Comparison of ENCODE assay signal across 8 cellular contexts in the genomic region with DNA sequence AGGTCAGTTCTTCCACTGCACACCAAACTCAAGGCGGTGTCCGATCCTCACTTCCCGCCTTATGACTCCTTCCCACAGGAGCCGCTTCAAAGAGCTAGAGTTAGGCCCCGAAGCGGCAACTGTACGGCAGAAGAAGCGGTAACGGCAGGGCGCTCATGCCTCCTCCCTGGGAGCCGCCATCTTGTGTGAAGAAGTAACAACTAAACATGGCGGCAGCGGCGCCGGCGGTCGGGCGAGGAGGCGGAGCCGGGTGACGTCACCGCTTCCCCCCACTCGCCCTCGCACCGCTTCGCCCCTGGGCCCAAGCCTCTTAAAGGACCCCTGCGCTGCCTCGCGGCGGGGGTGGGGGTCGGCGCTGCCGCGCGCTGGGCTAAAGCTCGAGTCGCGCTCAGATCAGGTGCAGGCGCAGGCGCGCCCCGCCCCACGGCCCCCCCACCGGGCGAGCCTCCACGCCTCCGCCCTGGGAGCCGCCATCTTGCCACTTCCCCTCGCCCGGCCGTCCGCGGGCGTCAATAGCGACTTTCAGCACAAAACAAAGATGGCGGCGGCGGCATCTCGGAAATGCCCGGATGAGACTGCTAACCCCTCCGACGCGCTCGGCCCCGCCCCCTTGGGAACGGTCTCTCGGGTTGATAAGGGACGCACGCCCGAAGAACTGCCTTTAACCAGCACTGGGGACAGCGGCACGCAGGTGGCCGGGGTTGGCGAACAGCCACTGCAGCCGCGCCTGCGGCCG. TPM values are rescaled to one million over a fixed set of nuclear protein-coding genes. Genes with fewer than 3 reads are reported as not detected.
A peak's percentile ranks its signal among the peaks of the same experiment; 100 is the strongest.
DNase-seq lines count a peak whose midpoint lies in the region; ATAC-seq lines count a peak whose summit lies in the region.

A gene (minus strand): TSS at position 187 of the 736 bp plus-strand sequence. CDS start 978 bp downstream, outside the sequence.

- ATAC-seq in GM19023 (IDR thresholded peaks at IDR 0.05; ENCODE audit: unreplicated experiment) (peak; percentile 43), HG03280 (IDR thresholded peaks at IDR 0.05; ENCODE audit: unreplicated experiment) (peak; percentile 37), left colon (peak; percentile 67)
- ATAC-seq in activated CD4-positive, alpha-beta T cell treated with anti-CD3 and anti-CD28 coated beads for 36 hours = peak; percentile 34

- intact Hi-C loops in activated CD4-positive, alpha-beta T cell treated with anti-CD3 and anti-CD28 coated beads for 36 hours (cut with DNase I, micrococcal nuclease) = loop anchor here (1.0 to 10.0 kb wide), 17 partner anchors 13 to 791 kb away; a partner anchor contains a TSS
- intact Hi-C loops in left colon (cut with DNase I, micrococcal nuclease) = no loop called here

- DNase-seq in AG08396 (ENCODE audit: low spot score) (peak; percentile 88), NCI-H446 (lab: John Stamatoyannopoulos, UW) (peak; percentile 91 to 93), left colon (peak; percentile 93)
- DNase-seq in activated CD4-positive, alpha-beta T cell treated with anti-CD3 and anti-CD28 coated beads for 36 hours = peak; percentile 94
- DNase-seq in stimulated activated CD4-positive, alpha-beta T cell treated with anti-CD3 and anti-CD28 coated beads, Interleukin-1b, Interleukin-23, amount 100 ng/mL, for 48 hours = peak; percentile 91

- H3K27me3 Mint-ChIP-seq in activated CD4-positive, alpha-beta T cell treated with anti-CD3 and anti-CD28 coated beads for 36 hours = no peaks in the 10 kb centered on the region

- peaks cover 31% of the 10 kb centered on the region for H3K4me1 Mint-ChIP-seq in activated CD4-positive, alpha-beta T cell treated with anti-CD3 and anti-CD28 coated beads for 36 hours

- peaks cover 30% of the 10 kb centered on the region for H3K36me3 Mint-ChIP-seq in activated CD4-positive, alpha-beta T cell treated with anti-CD3 and anti-CD28 coated beads for 36 hours (ENCODE audit: low read depth)

- peak within 1 kb of the TSS; percentile 94 for H3K4me3 Mint-ChIP-seq in activated CD4-positive, alpha-beta T cell treated with anti-CD3 and anti-CD28 coated beads for 36 hours

- H3K9me3 Mint-ChIP-seq in activated CD4-positive, alpha-beta T cell treated with anti-CD3 and anti-CD28 coated beads for 36 hours (ENCODE audit: low read depth) = no peaks in the 10 kb centered on the region

- CTCF ChIA-PET in activated CD4-positive, alpha-beta T cell treated with anti-CD3 and anti-CD28 coated beads for 36 hours (lab: Charles Lee) = interaction anchor here (0.6 to 1.0 kb wide), 4 partner anchors 23 to 402 kb away, joined by 3 to 5 read pairs (median 3); no protein-coding TSS in a partner anchor

- POLR2A ChIA-PET in activated CD4-positive, alpha-beta T cell treated with anti-CD3 and anti-CD28 coated beads for 36 hours (lab: Charles Lee) = interaction anchor here (1.1 to 1.7 kb wide), 2 partner anchors 46 to 399 kb away, joined by 4 to 8 read pairs; a partner anchor contains a TSS

- H3K27ac Mint-ChIP-seq in activated CD4-positive, alpha-beta T cell treated with anti-CD3 and anti-CD28 coated beads for 36 hours = peak within 1 kb of the TSS; percentile 100

- H3K27ac ChIP-seq in cingulate gyrus (ENCODE audit: low read depth, low read length) = peak within 1 kb of the TSS; percentile 99

RNA-seq across cellular contexts. Expression of the gene that starts here (rescaled TPM):
- 100 to 1,000 TPM in 1 of 2 experiments, 10 to 100 TPM in 1; 99.5 to 147 TPM for total RNA-seq in activated CD4-positive, alpha-beta T cell treated with anti-CD3 and anti-CD28 coated beads for 36 hours
- 10 to 100 TPM; 31.9 to 47.9 TPM for total RNA-seq in left colon

Comparison
In these comparisons a context has a peak if more than half of its experiments do, and no peak if none do; other contexts are left out.
1. Peak in every context shown above with its lines: DNase-seq, ATAC-seq and H3K27ac ChIP-seq.
2. intact Hi-C loops: an anchor here in activated CD4-positive, alpha-beta T cell treated with anti-CD3 and anti-CD28 coated beads for 36 hours (1.0 to 10.0 kb wide); none called in left colon.